In the genomic region with DNA sequence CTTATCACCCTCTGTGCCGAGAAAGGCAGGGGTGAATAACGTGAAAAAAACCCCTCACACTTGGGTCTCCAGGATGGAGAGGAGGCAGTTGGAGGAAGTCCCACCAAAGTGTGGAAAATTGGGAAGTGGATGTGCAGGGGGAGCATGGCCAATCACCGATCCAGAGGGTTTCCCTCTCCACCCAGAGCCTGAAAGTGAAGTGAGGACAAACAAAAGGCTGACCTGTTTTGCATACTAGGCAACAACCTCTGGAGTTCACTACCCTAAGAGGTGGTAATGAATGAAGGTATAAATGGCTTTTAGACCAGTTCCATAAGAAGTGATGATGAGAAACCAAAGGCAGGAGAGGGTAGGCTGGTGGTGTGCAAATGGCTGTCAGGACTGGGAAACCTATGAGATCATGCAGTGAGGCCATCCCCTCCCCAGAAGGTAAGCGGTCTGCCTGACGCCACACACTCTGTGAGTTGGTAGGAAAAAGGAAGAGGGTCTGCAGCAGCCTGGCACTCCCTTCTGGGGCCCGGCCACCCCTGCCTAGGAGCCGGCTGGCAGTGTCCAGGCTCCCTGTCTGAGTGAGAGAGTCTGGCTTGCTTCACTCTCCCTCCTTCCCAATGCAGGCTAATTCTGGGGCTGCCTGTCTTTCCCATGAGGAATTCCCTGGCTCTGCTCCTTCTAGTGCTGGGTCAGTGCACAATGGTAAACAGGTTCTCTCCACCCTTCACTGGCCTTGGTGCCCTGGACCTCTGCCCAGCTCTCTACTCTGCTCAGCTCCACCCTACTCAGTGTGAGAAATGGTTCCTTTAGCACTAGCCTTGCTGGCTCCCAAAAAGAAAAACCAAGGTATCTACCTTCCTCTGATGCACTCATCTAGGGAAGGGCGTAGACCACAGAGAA, we compare ENCODE assay signal across 8 cellular contexts. TPM values are rescaled to one million over a fixed set of nuclear protein-coding genes. Genes with fewer than 3 reads are reported as not detected.
DNase-seq lines count a peak whose midpoint lies in the region; ATAC-seq lines count a peak whose summit lies in the region.

No MANE protein-coding gene starts in this region.

- no peaks in the 10 kb centered on the region for H3K27me3 Mint-ChIP-seq in natural killer cell treated with Interleukin-12 subunit alpha and Interleukin-12 subunit beta and Interleukin-15 and Interleukin-18, amount 100 ng/mL, for 72 hours

- H3K36me3 Mint-ChIP-seq in natural killer cell treated with Interleukin-12 subunit alpha and Interleukin-12 subunit beta and Interleukin-15 and Interleukin-18, amount 100 ng/mL, for 72 hours: no peaks in the 10 kb centered on the region

- ATAC-seq in esophagus mucosa (peak; percentile 48), HG03520 (IDR thresholded peaks at IDR 0.05; ENCODE audit: unreplicated experiment) (no peak), GM21576 (IDR thresholded peaks at IDR 0.05; ENCODE audit: unreplicated experiment) (no peak), GM19397 (IDR thresholded peaks at IDR 0.05; ENCODE audit: unreplicated experiment) (no peak)
- ATAC-seq in natural killer cell treated with Interleukin-12 subunit alpha and Interleukin-12 subunit beta and Interleukin-15 and Interleukin-18, amount 100 ng/mL, for 72 hours: no peak

- H3K27ac Mint-ChIP-seq in natural killer cell treated with Interleukin-12 subunit alpha and Interleukin-12 subunit beta and Interleukin-15 and Interleukin-18, amount 100 ng/mL, for 72 hours: peak overlapping the region; percentile 35 to 97

- H3K4me1 Mint-ChIP-seq in natural killer cell treated with Interleukin-12 subunit alpha and Interleukin-12 subunit beta and Interleukin-15 and Interleukin-18, amount 100 ng/mL, for 72 hours (ENCODE audit: low read depth in 2 of 2): peaks cover 79 to 81% of the 10 kb centered on the region in 2 donors

- DNase-seq in AG20443 (ENCODE audit: low spot score) (peak; percentile 82), NCI-H226 (peak; percentile 70)
- DNase-seq in natural killer cell treated with Interleukin-12 subunit alpha and Interleukin-12 subunit beta and Interleukin-15 and Interleukin-18, amount 100 ng/mL, for 72 hours (ENCODE audit: low spot score): no peak
- no peak for DNase-seq in stimulated activated CD4-positive, alpha-beta T cell treated with anti-CD3 and anti-CD28 coated beads, Interleukin-15, amount 100 ng/mL, for 24 hours

- H3K4me3 Mint-ChIP-seq in natural killer cell treated with Interleukin-12 subunit alpha and Interleukin-12 subunit beta and Interleukin-15 and Interleukin-18, amount 100 ng/mL, for 72 hours: no peak overlapping the region

- H3K9me3 Mint-ChIP-seq in natural killer cell treated with Interleukin-12 subunit alpha and Interleukin-12 subunit beta and Interleukin-15 and Interleukin-18, amount 100 ng/mL, for 72 hours: no peaks in the 10 kb centered on the region

RNA-seq across cellular contexts. Expression of gene TBC1D10A, which starts 15.6 kb away (rescaled TPM):
- total RNA-seq in esophagus mucosa: 44.5 TPM
- 10 to 100 TPM; 13.9 to 28.3 TPM for total RNA-seq in natural killer cell treated with Interleukin-12 subunit alpha and Interleukin-12 subunit beta and Interleukin-15 and Interleukin-18, amount 100 ng/mL, for 72 hours

RNA-seq across cellular contexts. Expression of gene CASTOR1, which starts 21.8 kb away (rescaled TPM):
- 43.7 TPM for total RNA-seq in esophagus mucosa
- total RNA-seq in natural killer cell treated with Interleukin-12 subunit alpha and Interleukin-12 subunit beta and Interleukin-15 and Interleukin-18, amount 100 ng/mL, for 72 hours: 1 to 10 TPM; 4.0 to 4.4 TPM

RNA-seq across cellular contexts. Expression of gene OSM, which starts 44.5 kb away (rescaled TPM):
- 0.28 TPM for total RNA-seq in esophagus mucosa
- 10 to 100 TPM; 15.5 to 38.7 TPM for total RNA-seq in natural killer cell treated with Interleukin-12 subunit alpha and Interleukin-12 subunit beta and Interleukin-15 and Interleukin-18, amount 100 ng/mL, for 72 hours

RNA-seq across cellular contexts. Expression of gene SF3A1, which starts 45.6 kb away (rescaled TPM):
- 111 TPM for total RNA-seq in esophagus mucosa
- total RNA-seq in natural killer cell treated with Interleukin-12 subunit alpha and Interleukin-12 subunit beta and Interleukin-15 and Interleukin-18, amount 100 ng/mL, for 72 hours: 100 to 1,000 TPM; 225 to 301 TPM

RNA-seq across cellular contexts. Expression of gene CCDC157, which starts 45.7 kb away (rescaled TPM):
- 1.2 TPM for total RNA-seq in esophagus mucosa
- 1 to 10 TPM; 3.3 to 6.8 TPM for total RNA-seq in natural killer cell treated with Interleukin-12 subunit alpha and Interleukin-12 subunit beta and Interleukin-15 and Interleukin-18, amount 100 ng/mL, for 72 hours

Comparison
In these comparisons a context has a peak if more than half of its experiments do, and no peak if none do; other contexts are left out.
1. DNase-seq: peak in AG20443 (single experiment) and NCI-H226 (single experiment); none in natural killer cell treated with Interleukin-12 subunit alpha and Interleukin-12 subunit beta and Interleukin-15 and Interleukin-18, amount 100 ng/mL, for 72 hours (single experiment) and stimulated activated CD4-positive, alpha-beta T cell treated with anti-CD3 and anti-CD28 coated beads, Interleukin-15, amount 100 ng/mL, for 24 hours (single experiment).
2. RNA of gene OSM, which starts 44.5 kb away (total RNA-seq): 15.5 to 38.7 TPM in natural killer cell treated with Interleukin-12 subunit alpha and Interleukin-12 subunit beta and Interleukin-15 and Interleukin-18, amount 100 ng/mL, for 72 hours; 0.28 TPM in esophagus mucosa (single experiment); every median in the first group is over 10 times any median in the second.